27 cellular contexts compared by ENCODE assay signal in genomic region chr12:130668286-130669204, GRCh38. TPM values are rescaled to one million over a fixed set of nuclear protein-coding genes. Genes with fewer than 3 reads are reported as not detected.
"Had no signal": no experiment of that assay in that cellular context is flagged by ENCODE, and none has a peak within 500 bp of the region (broad histone marks: within the 10 kb centered on the region; RNA-seq: fewer than 3 reads in every experiment).

No MANE protein-coding gene starts in this region.

- ATAC-seq: activated CD4-positive, alpha-beta T cell treated with anti-CD3 and anti-CD28 coated beads for 36 hours; activated T-helper 17 cell treated with anti-CD3 and anti-CD28 coated beads, Interleukin-2, amount 50 U/mL, for 72 hours; PC-3 had no signal

- H3K27ac Mint-ChIP-seq: activated CD4-positive, alpha-beta memory T cell treated with anti-CD3 and anti-CD28 coated beads, Interleukin-2, amount 10 ng/mL, durations not matched to agents 7 days and 5 days; activated CD4-positive, alpha-beta T cell treated with anti-CD3 and anti-CD28 coated beads for 36 hours; activated naive CD4-positive, alpha-beta T cell treated with anti-CD3 and anti-CD28 coated beads, Interleukin-2, amount 10 ng/mL, durations not matched to agents 7 days and 5 days; activated naive CD8-positive, alpha-beta T cell treated with anti-CD3 and anti-CD28 coated beads for 36 hours; activated T-helper 17 cell treated with anti-CD3 and anti-CD28 coated beads, Interleukin-2, amount 50 U/mL, for 72 hours had no signal

- H3K36me3 Mint-ChIP-seq: activated naive CD4-positive, alpha-beta T cell treated with anti-CD3 and anti-CD28 coated beads, Interleukin-2, amount 10 ng/mL, durations not matched to agents 7 days and 5 days; activated naive CD8-positive, alpha-beta T cell treated with anti-CD3 and anti-CD28 coated beads for 36 hours had no signal

- H3K36me3 ChIP-seq: WERI-Rb-1 had no signal

- H3K4me3 ChIP-seq: SK-N-MC had no signal

- H3K4me3 Mint-ChIP-seq: activated CD4-positive, alpha-beta memory T cell treated with anti-CD3 and anti-CD28 coated beads, Interleukin-2, amount 10 ng/mL, durations not matched to agents 7 days and 5 days; activated CD4-positive, alpha-beta T cell treated with anti-CD3 and anti-CD28 coated beads for 36 hours; activated naive CD4-positive, alpha-beta T cell treated with anti-CD3 and anti-CD28 coated beads, Interleukin-2, amount 10 ng/mL, durations not matched to agents 7 days and 5 days; activated naive CD8-positive, alpha-beta T cell treated with anti-CD3 and anti-CD28 coated beads for 36 hours; activated T-helper 17 cell treated with anti-CD3 and anti-CD28 coated beads, Interleukin-2, amount 50 U/mL, for 72 hours had no signal

- H3K27me3 Mint-ChIP-seq: activated CD4-positive, alpha-beta memory T cell treated with anti-CD3 and anti-CD28 coated beads, Interleukin-2, amount 10 ng/mL, durations not matched to agents 7 days and 5 days; activated CD4-positive, alpha-beta T cell treated with anti-CD3 and anti-CD28 coated beads for 36 hours had no signal

- H3K27ac ChIP-seq: SK-N-MC, WERI-Rb-1 had no signal

- DNase-seq: activated CD4-positive, alpha-beta memory T cell treated with anti-CD3 and anti-CD28 coated beads, Interleukin-2, amount 10 ng/mL, durations not matched to agents 7 days and 5 days; activated CD4-positive, alpha-beta T cell treated with anti-CD3 and anti-CD28 coated beads for 36 hours; activated CD4-positive, alpha-beta T cell treated with anti-CD3 and anti-CD28 coated beads, Interleukin-2, amount 50 U/mL, for 1 hour; activated gamma-delta T cell; activated naive CD4-positive, alpha-beta T cell treated with anti-CD3 and anti-CD28 coated beads, Interleukin-2, amount 10 ng/mL, durations not matched to agents 7 days and 5 days; activated naive CD8-positive, alpha-beta T cell treated with anti-CD3 and anti-CD28 coated beads for 36 hours; activated T-cell treated with anti-CD3 and anti-CD28 coated beads for 4 hours; activated T-cell treated with anti-CD3 and anti-CD28 coated beads, Interleukin-2, amount 50 U/mL, for 48 hours; anterior cingulate cortex; Karpas-422; MM.1S; NCI-H1105; NCI-H1436; NCI-H1694 treated with DMSO at 0.1 percent for 48 hours; NCI-H2029 treated with DMSO at 0.1 percent for 48 hours; NCI-H2171 treated with DMSO at 0.1 percent for 48 hours; NCI-H226; NCI-H69; PC-3; SIG-M5; T-helper 1 cell had no signal

- H3K4me1 Mint-ChIP-seq: activated CD4-positive, alpha-beta memory T cell treated with anti-CD3 and anti-CD28 coated beads, Interleukin-2, amount 10 ng/mL, durations not matched to agents 7 days and 5 days; activated CD4-positive, alpha-beta T cell treated with anti-CD3 and anti-CD28 coated beads for 36 hours; activated naive CD4-positive, alpha-beta T cell treated with anti-CD3 and anti-CD28 coated beads, Interleukin-2, amount 10 ng/mL, durations not matched to agents 7 days and 5 days; activated naive CD8-positive, alpha-beta T cell treated with anti-CD3 and anti-CD28 coated beads for 36 hours; activated T-helper 17 cell treated with anti-CD3 and anti-CD28 coated beads, Interleukin-2, amount 50 U/mL, for 72 hours had no signal

RNA-seq across cellular contexts. Expression of gene RIMBP2, which starts 47.6 kb away (rescaled TPM):
- total RNA-seq: activated CD4-positive, alpha-beta memory T cell treated with anti-CD3 and anti-CD28 coated beads, Interleukin-2, amount 10 ng/mL, durations not matched to agents 7 days and 5 days; activated CD4-positive, alpha-beta T cell treated with anti-CD3 and anti-CD28 coated beads for 36 hours; activated CD8-positive, alpha-beta memory T cell treated with anti-CD3 and anti-CD28 coated beads for 36 hours; activated naive CD8-positive, alpha-beta T cell treated with anti-CD3 and anti-CD28 coated beads for 36 hours; cardiac septum; PC-3; T-helper 2 cell treated with Interferon-gamma antibody and Interleukin-4, amounts not matched to agents 100 ng/mL and 5 ng/mL, for 36 hours had no signal
